1 cellular context compared by ENCODE assay signal in the genomic region with DNA sequence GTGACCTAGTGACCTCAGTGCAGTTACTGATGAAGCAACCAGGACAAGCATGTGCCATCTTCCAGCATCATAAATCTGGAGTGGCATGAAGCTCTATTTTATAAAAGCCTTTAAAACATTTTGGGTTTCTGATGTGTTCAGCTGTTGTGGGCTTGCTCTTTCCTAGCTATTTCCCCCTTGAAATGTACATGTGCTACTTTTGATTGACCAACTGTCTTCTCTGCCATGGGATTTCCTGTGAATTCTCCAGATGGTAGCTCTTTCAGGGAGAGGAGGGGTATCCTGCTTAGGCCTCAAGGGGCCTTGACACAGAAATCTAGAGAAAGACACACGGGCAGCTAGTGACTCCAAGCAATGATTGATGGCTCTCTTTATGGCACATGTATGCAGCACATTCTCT.
TF ChIP-seq lines count a peak whose summit lies in the region.

No MANE protein-coding gene starts in this region.

TF ChIP-seq in K562, 482 proteins besides CTCF, POLR2A, EP300 and RAD21:
- TF ChIP-seq MEIS2 (IDR thresholded peaks at IDR 0.05; ENCODE audit: partially characterized antibody) (peak; percentile 4), ZNF780A (CRISPR knock-in tag; IDR thresholded peaks at IDR 0.05) (no peak)
